Comparison of ENCODE assay signal across 24 cellular contexts in genomic region chr4:150938873-150939499, GRCh38.
A peak's percentile ranks its signal among the peaks of the same experiment; 100 is the strongest.
DNase-seq lines count a peak whose midpoint lies in the region; ATAC-seq and TF ChIP-seq lines count a peak whose summit lies in the region.
"Had no signal": no experiment of that assay in that cellular context is flagged by ENCODE, and none has a peak within 500 bp of the region (broad histone marks: within the 10 kb centered on the region; RNA-seq: fewer than 3 reads in every experiment).

No MANE protein-coding gene starts in this region.

- no peak overlapping the region for H3K4me3 Mint-ChIP-seq in activated T-cell treated with anti-CD3 and anti-CD28 coated beads, Interleukin-2, amount 50 U/mL, for 24 hours
- no peak overlapping the region for H3K4me3 Mint-ChIP-seq in activated T-cell treated with anti-CD3 and anti-CD28 coated beads, Interleukin-2, amount 50 U/mL, for 72 hours
- H3K4me3 Mint-ChIP-seq in T-helper 17 cell = no peak overlapping the region
- H3K4me3 Mint-ChIP-seq in chondrocyte (ENCODE audit: unreplicated experiment) = no peak overlapping the region
- H3K4me3 Mint-ChIP-seq: activated CD4-positive, alpha-beta T cell treated with anti-CD3 and anti-CD28 coated beads for 36 hours; activated naive CD8-positive, alpha-beta T cell treated with anti-CD3 and anti-CD28 coated beads for 36 hours; activated T-helper 17 cell treated with anti-CD3 and anti-CD28 coated beads, Interleukin-2, amount 50 U/mL, for 72 hours; central memory CD8-positive, alpha-beta T cell; stimulated activated memory B cell treated with anti-CD40 and anti-IgM and Interleukin-4, amounts not matched to agents 10 μg/mL and 1 μg/mL and 100 μg/mL, for 72 hours had no signal

- ATAC-seq in activated T-cell treated with anti-CD3 and anti-CD28 coated beads, Interleukin-2, amount 50 U/mL, for 72 hours (replicated peaks in 1 of 2) = no peak
- ATAC-seq in T-helper 17 cell (peak; percentile 54), HG02623 (IDR thresholded peaks at IDR 0.05; ENCODE audit: unreplicated experiment) (no peak)
- ATAC-seq: activated CD4-positive, alpha-beta T cell treated with anti-CD3 and anti-CD28 coated beads for 36 hours; activated T-helper 17 cell treated with anti-CD3 and anti-CD28 coated beads, Interleukin-2, amount 50 U/mL, for 72 hours; gastroesophageal sphincter; stimulated activated memory B cell treated with anti-CD40 and anti-IgM and Interleukin-4, amounts not matched to agents 10 μg/mL and 1 μg/mL and 100 μg/mL, for 72 hours had no signal

- H3K27me3 ChIP-seq in iPS-18a (ENCODE audit: control insufficient read depth, insufficient read depth, low read length) = no peaks in the 10 kb centered on the region
- H3K27me3 ChIP-seq: gastroesophageal sphincter, tibial artery had no signal

- H3K9me3 ChIP-seq in T-helper 17 cell (ENCODE audit: control insufficient read depth, low read length, poor library complexity, severe bottlenecking) (no peaks in the 10 kb centered on the region), iPS-18a (ENCODE audit: control insufficient read depth, low read depth, low read length) (no peaks in the 10 kb centered on the region)
- H3K9me3 ChIP-seq: gastroesophageal sphincter, tibial artery had no signal

- no peak for TF ChIP-seq CTCF in GM20000 (IDR thresholded peaks at IDR 0.05; ENCODE audit: extremely low read depth, missing control alignments)
- TF ChIP-seq CTCF in chondrocyte (IDR thresholded peaks at IDR 0.05) = no peak

- H3K9me3 Mint-ChIP-seq in activated T-cell treated with anti-CD3 and anti-CD28 coated beads, Interleukin-2, amount 50 U/mL, for 24 hours = no peaks in the 10 kb centered on the region
- H3K9me3 Mint-ChIP-seq in activated T-cell treated with anti-CD3 and anti-CD28 coated beads, Interleukin-2, amount 50 U/mL, for 72 hours = no peaks in the 10 kb centered on the region
- H3K9me3 Mint-ChIP-seq in chondrocyte (ENCODE audit: low read depth) = no peaks in the 10 kb centered on the region
- H3K9me3 Mint-ChIP-seq: activated naive CD8-positive, alpha-beta T cell treated with anti-CD3 and anti-CD28 coated beads for 36 hours; activated T-helper 17 cell treated with anti-CD3 and anti-CD28 coated beads, Interleukin-2, amount 50 U/mL, for 72 hours; central memory CD8-positive, alpha-beta T cell; stimulated activated memory B cell treated with anti-CD40 and anti-IgM and Interleukin-4, amounts not matched to agents 10 μg/mL and 1 μg/mL and 100 μg/mL, for 72 hours had no signal

- H3K36me3 ChIP-seq in iPS-18a (ENCODE audit: control insufficient read depth, low read depth, low read length) = no peaks in the 10 kb centered on the region
- H3K36me3 ChIP-seq: gastroesophageal sphincter, tibial artery had no signal

- peak overlapping the region; percentile 27 for H3K4me3 ChIP-seq in iPS-18a (ENCODE audit: low read length)
- H3K4me3 ChIP-seq: gastroesophageal sphincter, lung, skin epidermis, tibial artery had no signal

- no peaks in the 10 kb centered on the region for H3K27me3 Mint-ChIP-seq in activated T-cell treated with anti-CD3 and anti-CD28 coated beads, Interleukin-2, amount 50 U/mL, for 24 hours
- no peaks in the 10 kb centered on the region for H3K27me3 Mint-ChIP-seq in activated T-cell treated with anti-CD3 and anti-CD28 coated beads, Interleukin-2, amount 50 U/mL, for 72 hours (ENCODE audit: low read depth)
- H3K27me3 Mint-ChIP-seq in T-helper 17 cell (no peaks in the 10 kb centered on the region), chondrocyte (ENCODE audit: low read depth) (no peaks in the 10 kb centered on the region)
- H3K27me3 Mint-ChIP-seq: activated CD4-positive, alpha-beta T cell treated with anti-CD3 and anti-CD28 coated beads for 36 hours; activated naive CD8-positive, alpha-beta T cell treated with anti-CD3 and anti-CD28 coated beads for 36 hours; activated T-helper 17 cell treated with anti-CD3 and anti-CD28 coated beads, Interleukin-2, amount 50 U/mL, for 72 hours; central memory CD8-positive, alpha-beta T cell; stimulated activated memory B cell treated with anti-CD40 and anti-IgM and Interleukin-4, amounts not matched to agents 10 μg/mL and 1 μg/mL and 100 μg/mL, for 72 hours had no signal

- H3K36me3 Mint-ChIP-seq in activated T-cell treated with anti-CD3 and anti-CD28 coated beads, Interleukin-2, amount 50 U/mL, for 24 hours (ENCODE audit: low read depth) = peaks cover 11% of the 10 kb centered on the region
- no peaks in the 10 kb centered on the region for H3K36me3 Mint-ChIP-seq in activated T-cell treated with anti-CD3 and anti-CD28 coated beads, Interleukin-2, amount 50 U/mL, for 72 hours (ENCODE audit: insufficient read depth in 2 of 2)
- H3K36me3 Mint-ChIP-seq in T-helper 17 cell (ENCODE audit: low read depth) (no peaks in the 10 kb centered on the region), chondrocyte (ENCODE audit: low read depth) (no peaks in the 10 kb centered on the region)
- H3K36me3 Mint-ChIP-seq: stimulated activated memory B cell treated with anti-CD40 and anti-IgM and Interleukin-4, amounts not matched to agents 10 μg/mL and 1 μg/mL and 100 μg/mL, for 72 hours had no signal

- no peak overlapping the region for H3K9ac ChIP-seq in iPS-18a (ENCODE audit: low read length)

- no peak for DNase-seq in activated T-cell treated with anti-CD3 and anti-CD28 coated beads, Interleukin-2, amount 50 U/mL, for 24 hours
- no peak for DNase-seq in activated T-cell treated with anti-CD3 and anti-CD28 coated beads, Interleukin-2, amount 50 U/mL, for 72 hours
- DNase-seq in T-helper 17 cell (no peak), GM20000 (ENCODE audit: low spot score) (no peak), chondrocyte (ENCODE audit: low spot score) (no peak), NCI-H510A (lab: John Stamatoyannopoulos, UW) (no peak)
- DNase-seq: activated CD4-positive, alpha-beta T cell treated with anti-CD3 and anti-CD28 coated beads for 36 hours; activated naive CD8-positive, alpha-beta T cell treated with anti-CD3 and anti-CD28 coated beads for 36 hours; AML-193; DMS79; kidney; NCI-H1417 treated with DMSO at 0.1 percent for 48 hours; SIG-M5; stimulated activated CD4-positive, alpha-beta T cell treated with anti-CD3 and anti-CD28 coated beads, Interleukin-2, amount 100 ng/mL, for 24 hours; tibial artery had no signal

- H3K27ac Mint-ChIP-seq in activated T-cell treated with anti-CD3 and anti-CD28 coated beads, Interleukin-2, amount 50 U/mL, for 24 hours = peak overlapping the region; percentile 15
- no peak overlapping the region for H3K27ac Mint-ChIP-seq in activated T-cell treated with anti-CD3 and anti-CD28 coated beads, Interleukin-2, amount 50 U/mL, for 72 hours
- H3K27ac Mint-ChIP-seq in T-helper 17 cell = peak overlapping the region; percentile 63
- H3K27ac Mint-ChIP-seq in chondrocyte (ENCODE audit: unreplicated experiment) = no peak overlapping the region
- H3K27ac Mint-ChIP-seq: activated CD4-positive, alpha-beta T cell treated with anti-CD3 and anti-CD28 coated beads for 36 hours; activated naive CD8-positive, alpha-beta T cell treated with anti-CD3 and anti-CD28 coated beads for 36 hours; activated T-helper 17 cell treated with anti-CD3 and anti-CD28 coated beads, Interleukin-2, amount 50 U/mL, for 72 hours; stimulated activated memory B cell treated with anti-CD40 and anti-IgM and Interleukin-4, amounts not matched to agents 10 μg/mL and 1 μg/mL and 100 μg/mL, for 72 hours had no signal

- H3K4me1 ChIP-seq in iPS-18a (ENCODE audit: control insufficient read depth, low read depth, low read length) = peaks cover 10% of the 10 kb centered on the region
- H3K4me1 ChIP-seq: tibial artery had no signal

- peaks cover 64% of the 10 kb centered on the region for H3K4me1 Mint-ChIP-seq in activated T-cell treated with anti-CD3 and anti-CD28 coated beads, Interleukin-2, amount 50 U/mL, for 24 hours (ENCODE audit: low read depth)
- H3K4me1 Mint-ChIP-seq in activated T-cell treated with anti-CD3 and anti-CD28 coated beads, Interleukin-2, amount 50 U/mL, for 72 hours (ENCODE audit: low read depth) = peaks cover 42% of the 10 kb centered on the region
- H3K4me1 Mint-ChIP-seq in T-helper 17 cell (peaks cover 30% of the 10 kb centered on the region), chondrocyte (ENCODE audit: low read depth) (peaks cover 7% of the 10 kb centered on the region)

- H3K27ac ChIP-seq in iPS-18a (ENCODE audit: low read length) = no peak overlapping the region
- H3K27ac ChIP-seq: gastroesophageal sphincter, HL-60, skin epidermis, tibial artery had no signal

Comparison
In these comparisons a context has a peak if more than half of its experiments do, and no peak if none do; other contexts are left out.
1. H3K27ac Mint-ChIP-seq: peak in activated T-cell treated with anti-CD3 and anti-CD28 coated beads, Interleukin-2, amount 50 U/mL, for 24 hours (single experiment) and T-helper 17 cell (single experiment); none in activated T-cell treated with anti-CD3 and anti-CD28 coated beads, Interleukin-2, amount 50 U/mL, for 72 hours (single experiment) and chondrocyte (single experiment).